17 cellular contexts compared by ENCODE assay signal in the genomic region with DNA sequence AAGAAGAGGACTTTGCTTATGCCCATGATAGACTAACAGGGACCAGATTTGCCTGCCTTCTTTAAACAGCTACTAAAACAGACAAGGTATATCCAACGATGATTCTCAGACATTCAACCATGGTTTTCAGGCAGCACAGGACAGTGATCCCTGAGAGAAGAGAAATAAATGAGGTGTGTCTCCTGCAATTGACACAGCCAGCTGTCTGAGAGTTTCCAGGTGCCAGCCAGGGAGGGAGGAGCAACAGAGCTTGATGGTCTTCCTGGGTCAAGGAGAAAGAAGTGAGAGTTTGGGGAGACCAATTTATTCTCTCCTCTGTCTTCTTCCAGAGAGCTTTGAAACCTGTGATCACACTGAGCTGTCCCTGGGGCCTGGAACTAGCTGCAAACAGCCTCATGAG.
"Had no signal": no experiment of that assay in that cellular context is flagged by ENCODE, and none has a peak within 500 bp of the region (broad histone marks: within the 10 kb centered on the region; RNA-seq: fewer than 3 reads in every experiment).

No MANE protein-coding gene starts in this region.

- H3K4me3 ChIP-seq: gastroesophageal sphincter, pancreas, thoracic aorta had no signal

- H3K9me3 ChIP-seq: gastroesophageal sphincter, pancreas, thoracic aorta had no signal

- H3K27me3 ChIP-seq: pancreas had no signal

- H3K9me3 Mint-ChIP-seq: activated B cell treated with CpG ODN at 0.5 μM for 24 hours; activated naive CD4-positive, alpha-beta T cell treated with anti-CD3 and anti-CD28 coated beads for 36 hours; activated T-helper 17 cell treated with anti-CD3 and anti-CD28 coated beads, Interleukin-2, amount 50 U/mL, for 72 hours; neural crest cell; stimulated activated naive CD8-positive, alpha-beta T cell treated with anti-CD3 and anti-CD28 coated beads, Interleukin-15, amount 100 ng/mL, for 72 hours had no signal

- DNase-seq: activated B cell treated with CpG ODN at 0.5 μM for 24 hours; activated CD4-positive, alpha-beta T cell treated with anti-CD3 and anti-CD28 coated beads, Interleukin-2, amount 50 U/mL, for 1 hour; activated naive CD4-positive, alpha-beta T cell treated with anti-CD3 and anti-CD28 coated beads for 36 hours; activated T-cell treated with anti-CD3 and anti-CD28 coated beads for 4 hours; cortex of kidney; effector memory CD4-positive, alpha-beta T cell; islet precursor cell; left ventricle myocardium superior; pancreas; retina; stimulated activated CD4-positive, alpha-beta T cell treated with anti-CD3 and anti-CD28 coated beads, Interleukin-15, amount 100 ng/mL, for 24 hours; stimulated activated CD4-positive, alpha-beta T cell treated with anti-CD3 and anti-CD28 coated beads, Interleukin-4, amount 100 ng/mL, for 24 hours; stimulated activated naive CD8-positive, alpha-beta T cell treated with anti-CD3 and anti-CD28 coated beads, Interleukin-15, amount 100 ng/mL, for 72 hours had no signal

- H3K36me3 ChIP-seq: gastroesophageal sphincter, pancreas, thoracic aorta had no signal

- H3K4me1 ChIP-seq: pancreas had no signal

- H3K27ac ChIP-seq: gastroesophageal sphincter, pancreas, thoracic aorta had no signal

- H3K27ac Mint-ChIP-seq: activated B cell treated with CpG ODN at 0.5 μM for 24 hours; activated naive CD4-positive, alpha-beta T cell treated with anti-CD3 and anti-CD28 coated beads for 36 hours; activated T-helper 17 cell treated with anti-CD3 and anti-CD28 coated beads, Interleukin-2, amount 50 U/mL, for 72 hours had no signal

- H3K4me3 Mint-ChIP-seq: activated B cell treated with CpG ODN at 0.5 μM for 24 hours; activated naive CD4-positive, alpha-beta T cell treated with anti-CD3 and anti-CD28 coated beads for 36 hours; activated T-helper 17 cell treated with anti-CD3 and anti-CD28 coated beads, Interleukin-2, amount 50 U/mL, for 72 hours; neural crest cell; stimulated activated naive CD8-positive, alpha-beta T cell treated with anti-CD3 and anti-CD28 coated beads, Interleukin-15, amount 100 ng/mL, for 72 hours had no signal

- H3K4me1 Mint-ChIP-seq: activated T-helper 17 cell treated with anti-CD3 and anti-CD28 coated beads, Interleukin-2, amount 50 U/mL, for 72 hours had no signal

- ATAC-seq: activated T-helper 17 cell treated with anti-CD3 and anti-CD28 coated beads, Interleukin-2, amount 50 U/mL, for 72 hours; gastroesophageal sphincter; left ventricle myocardium superior; pancreas; stimulated activated naive CD8-positive, alpha-beta T cell treated with anti-CD3 and anti-CD28 coated beads, Interleukin-15, amount 100 ng/mL, for 72 hours had no signal
